Comparison of ENCODE assay signal across 21 cellular contexts in genomic region chr9:72601595-72601994, GRCh38.
DNase-seq lines count a peak whose midpoint lies in the region; ATAC-seq and TF ChIP-seq lines count a peak whose summit lies in the region.
"Had no signal": no experiment of that assay in that cellular context is flagged by ENCODE, and none has a peak within 500 bp of the region (broad histone marks: within the 10 kb centered on the region; RNA-seq: fewer than 3 reads in every experiment).

No MANE protein-coding gene starts in this region.

- H3K4me1 ChIP-seq in tibial artery = peaks cover 0 to 32% (median 4%) of the 10 kb centered on the region in 4 donors
- peaks cover 0 to 3% of the 10 kb centered on the region in 2 donors for H3K4me1 ChIP-seq in aorta (ENCODE audit: control insufficient read depth in 1 of 2, insufficient read depth in 2 of 2, low read length in 2 of 2)
- H3K4me1 ChIP-seq: BLaER1, Caco-2 had no signal

- no peak for TF ChIP-seq CTCF in tibial artery (IDR thresholded peaks at IDR 0.05)

- peaks cover 11% of the 10 kb centered on the region for H3K27me3 Mint-ChIP-seq in activated naive CD4-positive, alpha-beta T cell treated with anti-CD3 and anti-CD28 coated beads, Interleukin-2, amount 10 ng/mL, durations not matched to agents 7 days and 5 days
- no peaks in the 10 kb centered on the region for H3K27me3 Mint-ChIP-seq in effector memory CD8-positive, alpha-beta T cell
- H3K27me3 Mint-ChIP-seq: B cell had no signal

- H3K9me3 Mint-ChIP-seq in activated naive CD4-positive, alpha-beta T cell treated with anti-CD3 and anti-CD28 coated beads, Interleukin-2, amount 10 ng/mL, durations not matched to agents 7 days and 5 days = no peaks in the 10 kb centered on the region
- H3K9me3 Mint-ChIP-seq in effector memory CD8-positive, alpha-beta T cell = no peaks in the 10 kb centered on the region
- H3K9me3 Mint-ChIP-seq: CD8-positive, alpha-beta T cell; GM23338; H9 had no signal

- H3K27me3 ChIP-seq in tibial artery (no peaks in the 10 kb centered on the region), aorta (ENCODE audit: control insufficient read depth in 1 of 2, insufficient read depth in 2 of 2, low read length in 1 of 2) (no peaks in the 10 kb centered on the region)
- H3K27me3 ChIP-seq: BLaER1 had no signal

- intact Hi-C loops in tibial artery (cut with DNase I; ENCODE audit: low total_unique reads) (no loop called here), aorta (cut with DNase I) (no loop called here)

- H3K36me3 ChIP-seq in tibial artery (no peaks in the 10 kb centered on the region), aorta (ENCODE audit: control insufficient read depth in 1 of 2, insufficient read depth in 2 of 2, low read length in 1 of 2) (no peaks in the 10 kb centered on the region)
- H3K36me3 ChIP-seq: BLaER1 had no signal

- H3K4me3 Mint-ChIP-seq in activated naive CD4-positive, alpha-beta T cell treated with anti-CD3 and anti-CD28 coated beads, Interleukin-2, amount 10 ng/mL, durations not matched to agents 7 days and 5 days = no peak overlapping the region
- H3K4me3 Mint-ChIP-seq in effector memory CD8-positive, alpha-beta T cell = no peak overlapping the region
- H3K4me3 Mint-ChIP-seq: B cell; CD4-positive, CD25-positive, alpha-beta regulatory T cell; CD8-positive, alpha-beta T cell; GM23338; H9 had no signal

- H3K36me3 Mint-ChIP-seq in activated naive CD4-positive, alpha-beta T cell treated with anti-CD3 and anti-CD28 coated beads, Interleukin-2, amount 10 ng/mL, durations not matched to agents 7 days and 5 days = no peaks in the 10 kb centered on the region
- peaks cover 3% of the 10 kb centered on the region for H3K36me3 Mint-ChIP-seq in effector memory CD8-positive, alpha-beta T cell (ENCODE audit: insufficient read depth)
- H3K36me3 Mint-ChIP-seq: CD4-positive, CD25-positive, alpha-beta regulatory T cell; CD8-positive, alpha-beta T cell had no signal

- CTCF ChIA-PET in activated naive CD4-positive, alpha-beta T cell treated with anti-CD3 and anti-CD28 coated beads, Interleukin-2, amount 10 ng/mL, durations not matched to agents 7 days and 5 days (lab: Charles Lee) = interaction anchor here (1.0 to 1.2 kb wide), 3 partner anchors 309 to 398 kb away, joined by 3 read pairs; no protein-coding TSS in a partner anchor

- peak overlapping the region; percentile 42 for H3K27ac Mint-ChIP-seq in activated naive CD4-positive, alpha-beta T cell treated with anti-CD3 and anti-CD28 coated beads, Interleukin-2, amount 10 ng/mL, durations not matched to agents 7 days and 5 days
- H3K27ac Mint-ChIP-seq in effector memory CD8-positive, alpha-beta T cell = no peak overlapping the region
- H3K27ac Mint-ChIP-seq: B cell; CD4-positive, CD25-positive, alpha-beta regulatory T cell; CD8-positive, alpha-beta T cell; GM23338; H9 had no signal

- H3K9me3 ChIP-seq in tibial artery (no peaks in the 10 kb centered on the region), aorta (ENCODE audit: control insufficient read depth, low read length) (no peaks in the 10 kb centered on the region)
- H3K9me3 ChIP-seq: BLaER1, Caco-2 had no signal

- DNase-seq in activated naive CD4-positive, alpha-beta T cell treated with anti-CD3 and anti-CD28 coated beads, Interleukin-2, amount 10 ng/mL, durations not matched to agents 7 days and 5 days = no peak
- DNase-seq in activated naive CD4-positive, alpha-beta T cell treated with Interleukin-2 at 50 U/mL for 16 hours = no peak
- DNase-seq in OCI-M1 (lab: John Stamatoyannopoulos, UW) (peak; percentile 18), tibial artery (no peak), aorta (no peak), NOMO-1 treated with DMSO at 0.1 percent for 48 hours (lab: John Stamatoyannopoulos, UW; ENCODE audit: unreplicated experiment) (no peak), nucleus accumbens (lab: John Stamatoyannopoulos, UW) (no peak)
- DNase-seq in effector memory CD8-positive, alpha-beta T cell = no peak
- DNase-seq: Caco-2; CD4-positive, CD25-positive, alpha-beta regulatory T cell; CD8-positive, alpha-beta T cell; DMS79; EL; GDM1; H9 had no signal

- WGBS in aorta, 2 donors = 87 to 89% methylated on average over 3 of the region's 3 CpGs

- H3K27ac ChIP-seq in tibial artery = peak overlapping the region; percentile 56 to 60
- no peak overlapping the region for H3K27ac ChIP-seq in aorta (ENCODE audit: low read depth in 1 of 2, low read length in 2 of 2)
- H3K27ac ChIP-seq: 22Rv1, BLaER1, C4-2B had no signal

- peak; percentile 42 for ATAC-seq in effector memory CD8-positive, alpha-beta T cell (replicated peaks)
- no peak for ATAC-seq in aorta (ENCODE audit: low FRiP score)
- ATAC-seq: CD8-positive, alpha-beta T cell; GM23338; HCT116 had no signal

- H3K4me3 ChIP-seq in tibial artery = no peak overlapping the region
- no peak overlapping the region for H3K4me3 ChIP-seq in aorta (ENCODE audit: low read length in 2 of 2)
- H3K4me3 ChIP-seq: BLaER1, GM23338 had no signal

- H3K4me1 Mint-ChIP-seq in activated naive CD4-positive, alpha-beta T cell treated with anti-CD3 and anti-CD28 coated beads, Interleukin-2, amount 10 ng/mL, durations not matched to agents 7 days and 5 days = peaks cover 3% of the 10 kb centered on the region
- H3K4me1 Mint-ChIP-seq in effector memory CD8-positive, alpha-beta T cell (ENCODE audit: low read depth in 2 of 2) = peaks cover 0 to 3% of the 10 kb centered on the region in 2 donors
- H3K4me1 Mint-ChIP-seq: B cell had no signal

Comparison
In these comparisons a context has a peak if more than half of its experiments do, and no peak if none do; other contexts are left out.
1. H3K27ac ChIP-seq: peak in tibial artery (2 of 2); none in aorta (0 of 2).